2 cellular contexts compared by ENCODE assay signal in the genomic region with DNA sequence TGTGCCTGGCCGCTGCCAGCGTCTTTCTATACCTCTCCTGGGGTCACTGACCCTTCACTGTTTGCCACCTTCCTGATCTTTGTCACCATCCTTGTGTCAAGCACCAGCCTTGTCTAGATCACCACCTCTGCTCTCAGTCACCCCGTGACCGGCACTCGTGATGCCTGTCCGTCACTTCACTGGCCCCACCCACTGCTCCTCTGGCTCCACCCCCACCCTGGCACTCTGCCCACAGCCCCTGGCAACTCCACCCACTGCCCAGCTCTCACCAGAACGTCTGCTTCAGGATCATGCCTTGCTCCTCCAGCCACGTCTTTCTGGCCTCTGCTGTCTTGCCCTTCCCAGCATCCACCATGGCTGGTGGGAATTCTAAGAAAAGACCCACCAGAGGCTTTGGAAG.
TF ChIP-seq lines count a peak whose summit lies in the region.

No MANE protein-coding gene starts in this region.

TF ChIP-seq in SK-N-SH, 30 proteins besides CTCF, POLR2A, EP300 and RAD21:
- TF ChIP-seq, protein P1, sequence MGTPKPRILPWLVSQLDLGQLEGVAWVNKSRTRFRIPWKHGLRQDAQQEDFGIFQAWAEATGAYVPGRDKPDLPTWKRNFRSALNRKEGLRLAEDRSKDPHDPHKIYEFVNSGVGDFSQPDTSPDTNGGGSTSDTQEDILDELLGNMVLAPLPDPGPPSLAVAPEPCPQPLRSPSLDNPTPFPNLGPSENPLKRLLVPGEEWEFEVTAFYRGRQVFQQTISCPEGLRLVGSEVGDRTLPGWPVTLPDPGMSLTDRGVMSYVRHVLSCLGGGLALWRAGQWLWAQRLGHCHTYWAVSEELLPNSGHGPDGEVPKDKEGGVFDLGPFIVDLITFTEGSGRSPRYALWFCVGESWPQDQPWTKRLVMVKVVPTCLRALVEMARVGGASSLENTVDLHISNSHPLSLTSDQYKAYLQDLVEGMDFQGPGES (IDR thresholded peaks at IDR 0.05; ENCODE audit: low read depth, low read length), result no peak
- TF ChIP-seq, protein P2, sequence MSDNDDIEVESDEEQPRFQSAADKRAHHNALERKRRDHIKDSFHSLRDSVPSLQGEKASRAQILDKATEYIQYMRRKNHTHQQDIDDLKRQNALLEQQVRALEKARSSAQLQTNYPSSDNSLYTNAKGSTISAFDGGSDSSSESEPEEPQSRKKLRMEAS (IDR thresholded peaks at IDR 0.05; ENCODE audit: low read depth), result no peak
- TF ChIP-seq JUND (IDR thresholded peaks at IDR 0.05), result no peak
- TF ChIP-seq, protein P3, sequence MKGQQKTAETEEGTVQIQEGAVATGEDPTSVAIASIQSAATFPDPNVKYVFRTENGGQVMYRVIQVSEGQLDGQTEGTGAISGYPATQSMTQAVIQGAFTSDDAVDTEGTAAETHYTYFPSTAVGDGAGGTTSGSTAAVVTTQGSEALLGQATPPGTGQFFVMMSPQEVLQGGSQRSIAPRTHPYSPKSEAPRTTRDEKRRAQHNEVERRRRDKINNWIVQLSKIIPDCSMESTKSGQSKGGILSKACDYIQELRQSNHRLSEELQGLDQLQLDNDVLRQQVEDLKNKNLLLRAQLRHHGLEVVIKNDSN (IDR thresholded peaks at IDR 0.05; ENCODE audit: borderline replicate concordance, low read depth), result no peak
- TF ChIP-seq NFIC (IDR thresholded peaks at IDR 0.05; ENCODE audit: borderline replicate concordance), result no peak
- no peak for TF ChIP-seq TCF12 (IDR thresholded peaks at IDR 0.05)
- TF ChIP-seq, protein P4, sequence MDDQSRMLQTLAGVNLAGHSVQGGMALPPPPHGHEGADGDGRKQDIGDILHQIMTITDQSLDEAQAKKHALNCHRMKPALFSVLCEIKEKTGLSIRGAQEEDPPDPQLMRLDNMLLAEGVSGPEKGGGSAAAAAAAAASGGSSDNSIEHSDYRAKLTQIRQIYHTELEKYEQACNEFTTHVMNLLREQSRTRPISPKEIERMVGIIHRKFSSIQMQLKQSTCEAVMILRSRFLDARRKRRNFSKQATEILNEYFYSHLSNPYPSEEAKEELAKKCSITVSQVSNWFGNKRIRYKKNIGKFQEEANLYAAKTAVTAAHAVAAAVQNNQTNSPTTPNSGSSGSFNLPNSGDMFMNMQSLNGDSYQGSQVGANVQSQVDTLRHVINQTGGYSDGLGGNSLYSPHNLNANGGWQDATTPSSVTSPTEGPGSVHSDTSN (IDR thresholded peaks at IDR 0.05), result peak; percentile 62

TF ChIP-seq in SK-N-SH treated with all-trans-retinoic acid at 6 μM for 48 hours, 23 proteins besides CTCF, POLR2A, EP300 and RAD21:
- TF ChIP-seq ARNTL (CRISPR knock-in tag; IDR thresholded peaks at IDR 0.05; ENCODE audit: borderline replicate concordance, low read depth), result no peak
- no peak for TF ChIP-seq RARB (CRISPR knock-in tag; IDR thresholded peaks at IDR 0.05)
- TF ChIP-seq, protein P5, sequence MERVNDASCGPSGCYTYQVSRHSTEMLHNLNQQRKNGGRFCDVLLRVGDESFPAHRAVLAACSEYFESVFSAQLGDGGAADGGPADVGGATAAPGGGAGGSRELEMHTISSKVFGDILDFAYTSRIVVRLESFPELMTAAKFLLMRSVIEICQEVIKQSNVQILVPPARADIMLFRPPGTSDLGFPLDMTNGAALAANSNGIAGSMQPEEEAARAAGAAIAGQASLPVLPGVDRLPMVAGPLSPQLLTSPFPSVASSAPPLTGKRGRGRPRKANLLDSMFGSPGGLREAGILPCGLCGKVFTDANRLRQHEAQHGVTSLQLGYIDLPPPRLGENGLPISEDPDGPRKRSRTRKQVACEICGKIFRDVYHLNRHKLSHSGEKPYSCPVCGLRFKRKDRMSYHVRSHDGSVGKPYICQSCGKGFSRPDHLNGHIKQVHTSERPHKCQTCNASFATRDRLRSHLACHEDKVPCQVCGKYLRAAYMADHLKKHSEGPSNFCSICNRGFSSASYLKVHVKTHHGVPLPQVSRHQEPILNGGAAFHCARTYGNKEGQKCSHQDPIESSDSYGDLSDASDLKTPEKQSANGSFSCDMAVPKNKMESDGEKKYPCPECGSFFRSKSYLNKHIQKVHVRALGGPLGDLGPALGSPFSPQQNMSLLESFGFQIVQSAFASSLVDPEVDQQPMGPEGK (CRISPR knock-in tag; IDR thresholded peaks at IDR 0.05; ENCODE audit: borderline replicate concordance), result no peak
- TF ChIP-seq ZNF70 (CRISPR knock-in tag; IDR thresholded peaks at IDR 0.05), result no peak
- TF ChIP-seq, protein P6, sequence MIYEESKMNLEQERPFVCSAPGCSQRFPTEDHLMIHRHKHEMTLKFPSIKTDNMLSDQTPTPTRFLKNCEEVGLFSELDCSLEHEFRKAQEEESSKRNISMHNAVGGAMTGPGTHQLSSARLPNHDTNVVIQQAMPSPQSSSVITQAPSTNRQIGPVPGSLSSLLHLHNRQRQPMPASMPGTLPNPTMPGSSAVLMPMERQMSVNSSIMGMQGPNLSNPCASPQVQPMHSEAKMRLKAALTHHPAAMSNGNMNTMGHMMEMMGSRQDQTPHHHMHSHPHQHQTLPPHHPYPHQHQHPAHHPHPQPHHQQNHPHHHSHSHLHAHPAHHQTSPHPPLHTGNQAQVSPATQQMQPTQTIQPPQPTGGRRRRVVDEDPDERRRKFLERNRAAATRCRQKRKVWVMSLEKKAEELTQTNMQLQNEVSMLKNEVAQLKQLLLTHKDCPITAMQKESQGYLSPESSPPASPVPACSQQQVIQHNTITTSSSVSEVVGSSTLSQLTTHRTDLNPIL (CRISPR knock-in tag; IDR thresholded peaks at IDR 0.05; ENCODE audit: low read depth), result no peak
- TF ChIP-seq, protein P7, sequence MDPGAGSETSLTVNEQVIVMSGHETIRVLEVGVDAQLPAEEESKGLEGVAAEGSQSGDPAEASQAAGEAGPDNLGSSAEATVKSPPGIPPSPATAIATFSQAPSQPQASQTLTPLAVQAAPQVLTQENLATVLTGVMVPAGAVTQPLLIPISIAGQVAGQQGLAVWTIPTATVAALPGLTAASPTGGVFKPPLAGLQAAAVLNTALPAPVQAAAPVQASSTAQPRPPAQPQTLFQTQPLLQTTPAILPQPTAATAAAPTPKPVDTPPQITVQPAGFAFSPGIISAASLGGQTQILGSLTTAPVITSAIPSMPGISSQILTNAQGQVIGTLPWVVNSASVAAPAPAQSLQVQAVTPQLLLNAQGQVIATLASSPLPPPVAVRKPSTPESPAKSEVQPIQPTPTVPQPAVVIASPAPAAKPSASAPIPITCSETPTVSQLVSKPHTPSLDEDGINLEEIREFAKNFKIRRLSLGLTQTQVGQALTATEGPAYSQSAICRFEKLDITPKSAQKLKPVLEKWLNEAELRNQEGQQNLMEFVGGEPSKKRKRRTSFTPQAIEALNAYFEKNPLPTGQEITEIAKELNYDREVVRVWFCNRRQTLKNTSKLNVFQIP (CRISPR knock-in tag; IDR thresholded peaks at IDR 0.05; ENCODE audit: borderline replicate concordance, low read depth), result no peak
- TF ChIP-seq SNAI2 (CRISPR knock-in tag; IDR thresholded peaks at IDR 0.05), result no peak
- no peak for TF ChIP-seq CSDC2 (CRISPR knock-in tag; IDR thresholded peaks at IDR 0.05)
- TF ChIP-seq TOX (CRISPR knock-in tag; IDR thresholded peaks at IDR 0.05; ENCODE audit: borderline replicate concordance), result no peak
- no peak for TF ChIP-seq ISL1 (CRISPR knock-in tag; IDR thresholded peaks at IDR 0.05)
